40 cellular contexts compared by ENCODE assay signal in the genomic region with DNA sequence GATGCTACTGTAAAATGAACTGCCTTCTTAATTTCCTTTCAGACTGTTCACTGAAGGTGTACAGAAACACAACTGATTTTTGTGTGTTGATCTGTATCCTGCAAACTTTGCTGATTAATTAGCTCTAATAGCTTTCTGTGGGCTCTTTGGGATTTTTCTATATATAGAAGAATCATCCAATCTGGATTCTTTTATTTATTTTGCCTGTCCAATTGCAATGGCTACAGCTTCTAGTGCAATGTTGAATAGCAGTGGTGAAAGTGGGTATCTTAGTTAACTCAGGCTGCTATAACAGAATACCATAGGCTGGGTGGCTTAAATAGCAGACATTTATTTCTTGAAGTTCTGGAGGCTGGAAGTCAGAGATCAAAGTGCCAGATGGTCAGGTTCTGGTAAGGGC.
"Had no signal": no experiment of that assay in that cellular context is flagged by ENCODE, and none has a peak within 500 bp of the region (broad histone marks: within the 10 kb centered on the region; RNA-seq: fewer than 3 reads in every experiment).

No MANE protein-coding gene starts in this region.

- H3K27me3 ChIP-seq: adrenal gland, ascending aorta, body of pancreas, brain microvascular endothelial cell, breast epithelium, cardiac muscle cell had no signal

- H3K4me1 Mint-ChIP-seq: activated naive CD4-positive, alpha-beta T cell treated with anti-CD3 and anti-CD28 coated beads, Interleukin-2, amount 10 ng/mL, durations not matched to agents 7 days and 5 days; activated naive CD8-positive, alpha-beta T cell treated with anti-CD3 and anti-CD28 coated beads, Interleukin-2, amount 10 ng/mL, durations not matched to agents 7 days and 5 days; activated T-helper 17 cell treated with anti-CD3 and anti-CD28 coated beads, Interleukin-2, amount 50 U/mL, for 72 hours had no signal

- ATAC-seq: activated naive CD4-positive, alpha-beta T cell treated with anti-CD3 and anti-CD28 coated beads, Interleukin-2, amount 50 U/mL, for 72 hours; activated naive CD8-positive, alpha-beta T cell treated with anti-CD3 and anti-CD28 coated beads, Interleukin-2, amount 50 U/mL, for 24 hours; activated T-cell treated with anti-CD3 and anti-CD28 coated beads, Interleukin-2, amount 50 U/mL, for 4 hours; activated T-cell treated with anti-CD3 and anti-CD28 coated beads, Interleukin-2, amount 50 U/mL, for 72 hours; activated T-helper 17 cell treated with anti-CD3 and anti-CD28 coated beads, Interleukin-2, amount 50 U/mL, for 72 hours; body of pancreas had no signal

- H3K27ac Mint-ChIP-seq: activated naive CD4-positive, alpha-beta T cell treated with anti-CD3 and anti-CD28 coated beads for 36 hours; activated naive CD4-positive, alpha-beta T cell treated with anti-CD3 and anti-CD28 coated beads, Interleukin-2, amount 10 ng/mL, durations not matched to agents 7 days and 5 days; activated naive CD4-positive, alpha-beta T cell treated with anti-CD3 and anti-CD28 coated beads, Interleukin-2, amount 50 U/mL, for 24 hours; activated naive CD8-positive, alpha-beta T cell; activated naive CD8-positive, alpha-beta T cell treated with anti-CD3 and anti-CD28 coated beads for 36 hours; activated naive CD8-positive, alpha-beta T cell treated with anti-CD3 and anti-CD28 coated beads, Interleukin-2, amount 10 ng/mL, durations not matched to agents 7 days and 5 days; activated naive CD8-positive, alpha-beta T cell treated with anti-CD3 and anti-CD28 coated beads, Interleukin-2, amount 50 U/mL, for 24 hours; activated T-cell treated with anti-CD3 and anti-CD28 coated beads, Interleukin-2, amount 50 U/mL, for 24 hours; activated T-cell treated with anti-CD3 and anti-CD28 coated beads, Interleukin-2, amount 50 U/mL, for 72 hours; activated T-helper 1 cell treated with anti-CD3 and anti-CD28 coated beads, Interleukin-12 subunit alpha, Interleukin-12 subunit beta, Interleukin-2, Interleukin-4 antibody, amounts not matched to agents 30 ng/mL and 10 ng/mL and 1 ng/mL, durations not matched to agents 14 hours and 24 hours and 36 hours; activated T-helper 17 cell treated with anti-CD3 and anti-CD28 coated beads, Interleukin-2, amount 50 U/mL, for 72 hours; activated T-helper 2 cell treated with anti-CD3 and anti-CD28 coated beads, Interferon-gamma antibody, Interleukin-2, Interleukin-4, amounts not matched to agents 10 μg/mL and 5 μg/mL and 100 μg/mL, durations not matched to agents 14 hours and 24 hours and 36 hours had no signal

- H3K36me3 ChIP-seq: adrenal gland, brain microvascular endothelial cell, breast epithelium had no signal

- FAIRE-seq: astrocyte, bronchial epithelial cell had no signal

- H3K9me3 Mint-ChIP-seq: activated T-cell treated with anti-CD3 and anti-CD28 coated beads, Interleukin-2, amount 50 U/mL, for 24 hours; activated T-helper 17 cell treated with anti-CD3 and anti-CD28 coated beads, Interleukin-2, amount 50 U/mL, for 72 hours; central memory CD8-positive, alpha-beta T cell had no signal

- DNase-seq: activated effector memory CD4-positive, alpha-beta T cell treated with anti-CD3 and anti-CD28 coated beads, Interleukin-2, amount 50 U/mL, for 16 hours; activated effector memory CD4-positive, alpha-beta T cell treated with Interleukin-2 at 50 U/mL for 16 hours; activated gamma-delta T cell; activated gamma-delta T cell treated with Interleukin-2 at 50 U/mL for 16 hours; activated naive CD4-positive, alpha-beta T cell; activated naive CD4-positive, alpha-beta T cell treated with anti-CD3 and anti-CD28 coated beads for 36 hours; activated naive CD4-positive, alpha-beta T cell treated with anti-CD3 and anti-CD28 coated beads, Interleukin-2, amount 10 ng/mL, durations not matched to agents 7 days and 5 days; activated naive CD4-positive, alpha-beta T cell treated with anti-CD3 and anti-CD28 coated beads, Interleukin-2, amount 50 U/mL, for 16 hours; activated naive CD4-positive, alpha-beta T cell treated with Interleukin-2 at 50 U/mL for 16 hours; activated naive CD8-positive, alpha-beta T cell treated with anti-CD3 and anti-CD28 coated beads for 36 hours; activated naive CD8-positive, alpha-beta T cell treated with anti-CD3 and anti-CD28 coated beads, Interleukin-2, amount 10 ng/mL, durations not matched to agents 7 days and 5 days; activated naive CD8-positive, alpha-beta T cell treated with anti-CD3 and anti-CD28 coated beads, Interleukin-2, amount 50 U/mL, for 24 hours; activated T-cell treated with anti-CD3 and anti-CD28 coated beads, Interleukin-2, amount 50 U/mL, for 1 hour; activated T-cell treated with anti-CD3 and anti-CD28 coated beads, Interleukin-2, amount 50 U/mL, for 24 hours; activated T-cell treated with anti-CD3 and anti-CD28 coated beads, Interleukin-2, amount 50 U/mL, for 4 hours; activated T-cell treated with anti-CD3 and anti-CD28 coated beads, Interleukin-2, amount 50 U/mL, for 48 hours; activated T-cell treated with anti-CD3 and anti-CD28 coated beads, Interleukin-2, amount 50 U/mL, for 72 hours; adrenal gland; amniotic stem cell; amygdala; anterior cingulate cortex; aorta; body of pancreas; brain microvascular endothelial cell; caudate nucleus; central memory CD4-positive, alpha-beta T cell; cerebellar nuclear complex had no signal

- H3K27ac ChIP-seq: adrenal gland, ascending aorta, body of pancreas, brain microvascular endothelial cell, breast epithelium, cardiac muscle cell had no signal

- H3K4me1 ChIP-seq: adrenal gland, ascending aorta, body of pancreas, breast epithelium had no signal

- H3K27me3 Mint-ChIP-seq: activated naive CD4-positive, alpha-beta T cell treated with anti-CD3 and anti-CD28 coated beads, Interleukin-2, amount 10 ng/mL, durations not matched to agents 7 days and 5 days; activated naive CD4-positive, alpha-beta T cell treated with anti-CD3 and anti-CD28 coated beads, Interleukin-2, amount 50 U/mL, for 24 hours; activated naive CD8-positive, alpha-beta T cell; activated naive CD8-positive, alpha-beta T cell treated with anti-CD3 and anti-CD28 coated beads for 36 hours; activated naive CD8-positive, alpha-beta T cell treated with anti-CD3 and anti-CD28 coated beads, Interleukin-2, amount 10 ng/mL, durations not matched to agents 7 days and 5 days; activated naive CD8-positive, alpha-beta T cell treated with anti-CD3 and anti-CD28 coated beads, Interleukin-2, amount 50 U/mL, for 24 hours; activated T-cell treated with anti-CD3 and anti-CD28 coated beads, Interleukin-2, amount 50 U/mL, for 24 hours; activated T-helper 17 cell treated with anti-CD3 and anti-CD28 coated beads, Interleukin-2, amount 50 U/mL, for 72 hours; brain; central memory CD8-positive, alpha-beta T cell had no signal

- H3K9me3 ChIP-seq: adrenal gland had no signal

- H3K4me3 Mint-ChIP-seq: activated naive CD4-positive, alpha-beta T cell treated with anti-CD3 and anti-CD28 coated beads for 36 hours; activated naive CD4-positive, alpha-beta T cell treated with anti-CD3 and anti-CD28 coated beads, Interleukin-2, amount 10 ng/mL, durations not matched to agents 7 days and 5 days; activated naive CD4-positive, alpha-beta T cell treated with anti-CD3 and anti-CD28 coated beads, Interleukin-2, amount 50 U/mL, for 24 hours; activated naive CD8-positive, alpha-beta T cell; activated naive CD8-positive, alpha-beta T cell treated with anti-CD3 and anti-CD28 coated beads for 36 hours; activated naive CD8-positive, alpha-beta T cell treated with anti-CD3 and anti-CD28 coated beads, Interleukin-2, amount 10 ng/mL, durations not matched to agents 7 days and 5 days; activated naive CD8-positive, alpha-beta T cell treated with anti-CD3 and anti-CD28 coated beads, Interleukin-2, amount 50 U/mL, for 24 hours; activated T-cell treated with anti-CD3 and anti-CD28 coated beads, Interleukin-2, amount 50 U/mL, for 24 hours; activated T-cell treated with anti-CD3 and anti-CD28 coated beads, Interleukin-2, amount 50 U/mL, for 4 hours; activated T-cell treated with anti-CD3 and anti-CD28 coated beads, Interleukin-2, amount 50 U/mL, for 72 hours; activated T-helper 1 cell treated with anti-CD3 and anti-CD28 coated beads, Interleukin-12 subunit alpha, Interleukin-12 subunit beta, Interleukin-2, Interleukin-4 antibody, amounts not matched to agents 30 ng/mL and 10 ng/mL and 1 ng/mL, durations not matched to agents 14 hours and 24 hours and 36 hours; activated T-helper 17 cell treated with anti-CD3 and anti-CD28 coated beads, Interleukin-2, amount 50 U/mL, for 72 hours; brain; central memory CD8-positive, alpha-beta T cell had no signal

- H3K4me3 ChIP-seq: adrenal gland, ascending aorta, body of pancreas, breast epithelium, cardiac muscle cell had no signal
